8 cellular contexts compared by ENCODE assay signal in genomic region chr4:114659386-114660008, GRCh38.
DNase-seq lines count a peak whose midpoint lies in the region; ATAC-seq, FAIRE-seq and TF ChIP-seq lines count a peak whose summit lies in the region.

No MANE protein-coding gene starts in this region.

- peak; percentile 76 for ATAC-seq in stimulated activated effector memory CD8-positive, alpha-beta T cell treated with anti-CD3 and anti-CD28 coated beads, Interleukin-12 subunit alpha, Interleukin-12 subunit beta, amount 100 ng/mL, for 72 hours

- H3K27ac ChIP-seq in caudate nucleus (ENCODE audit: low read depth, low read length): peak overlapping the region; percentile 18

- peak; percentile 63 for FAIRE-seq in A204.1 (lab: Jason Lieb, UNC)

- CTCF ChIA-PET in HEK293T (lab: Yijun Ruan, JAX): interaction anchor here (0.9 to 1.0 kb wide), 2 partner anchors 10 to 150 kb away, joined by 3 to 4 read pairs; no protein-coding TSS in a partner anchor

- peak; percentile 86 for DNase-seq in GM12865 (ENCODE audit: low read depth)
- peak; percentile 74 for DNase-seq in HEK293T (ENCODE audit: extremely low spot score)
- peak; percentile 49 for DNase-seq in M059J (ENCODE audit: low read depth)
- DNase-seq in SK-MEL-5 (ENCODE audit: low read depth, low spot score): peak; percentile 83
- peak in 57 of 61 donors; percentile 2 to 89 (median 53) for DNase-seq in caudate nucleus (lab: John Stamatoyannopoulos, UW)
- DNase-seq in kidney tubule cell (ENCODE audit: low spot score): peak; percentile 74
- DNase-seq in stimulated activated effector memory CD8-positive, alpha-beta T cell treated with anti-CD3 and anti-CD28 coated beads, Interleukin-12 subunit alpha, Interleukin-12 subunit beta, amount 100 ng/mL, for 72 hours (ENCODE audit: low spot score in 2 of 2): no peak

- H3K4me1 Mint-ChIP-seq in stimulated activated effector memory CD8-positive, alpha-beta T cell treated with anti-CD3 and anti-CD28 coated beads, Interleukin-12 subunit alpha, Interleukin-12 subunit beta, amount 100 ng/mL, for 72 hours: no peaks in the 10 kb centered on the region

- no peaks in the 10 kb centered on the region for H3K9me3 Mint-ChIP-seq in stimulated activated effector memory CD8-positive, alpha-beta T cell treated with anti-CD3 and anti-CD28 coated beads, Interleukin-12 subunit alpha, Interleukin-12 subunit beta, amount 100 ng/mL, for 72 hours

- TF ChIP-seq CTCF in GM12865 (IDR thresholded peaks at IDR 0.05; ENCODE audit: insufficient read depth, low read depth, low read length, missing control alignments): peak; percentile 86

- H3K4me3 ChIP-seq in GM12865 (ENCODE audit: low read depth, low read length): no peak overlapping the region

- no peaks in the 10 kb centered on the region for H3K36me3 Mint-ChIP-seq in stimulated activated effector memory CD8-positive, alpha-beta T cell treated with anti-CD3 and anti-CD28 coated beads, Interleukin-12 subunit alpha, Interleukin-12 subunit beta, amount 100 ng/mL, for 72 hours

- in situ Hi-C loops in SK-MEL-5 (cut with HindIII; ENCODE audit: low pct_unique_long_range_greater_than_20kb, low sequenced_read_pairs): no loop called here

- H3K4me3 Mint-ChIP-seq in stimulated activated effector memory CD8-positive, alpha-beta T cell treated with anti-CD3 and anti-CD28 coated beads, Interleukin-12 subunit alpha, Interleukin-12 subunit beta, amount 100 ng/mL, for 72 hours: no peak overlapping the region

- POLR2A ChIA-PET in HEK293T (lab: Yijun Ruan, JAX): no interaction called here

- no peak overlapping the region for H3K27ac Mint-ChIP-seq in stimulated activated effector memory CD8-positive, alpha-beta T cell treated with anti-CD3 and anti-CD28 coated beads, Interleukin-12 subunit alpha, Interleukin-12 subunit beta, amount 100 ng/mL, for 72 hours

TF ChIP-seq in HEK293T, 16 proteins besides CTCF, POLR2A, EP300 and RAD21:
- TF ChIP-seq L3MBTL2 (conservative IDR thresholded peaks at IDR 0.05): no peak
- no peak for TF ChIP-seq FOXM1 (IDR thresholded peaks at IDR 0.05; ENCODE audit: borderline replicate concordance)
- no peak for TF ChIP-seq NFRKB (IDR thresholded peaks at IDR 0.05)
- no peak for TF ChIP-seq SUZ12 (IDR thresholded peaks at IDR 0.05)
- TF ChIP-seq ELF4 (IDR thresholded peaks at IDR 0.05): no peak

Comparison
In these comparisons a context has a peak if more than half of its experiments do, and no peak if none do; other contexts are left out.
1. DNase-seq: peak in GM12865 (single experiment), HEK293T (single experiment), M059J (single experiment), SK-MEL-5 (single experiment), caudate nucleus (57 of 61) and kidney tubule cell (single experiment); none in stimulated activated effector memory CD8-positive, alpha-beta T cell treated with anti-CD3 and anti-CD28 coated beads, Interleukin-12 subunit alpha, Interleukin-12 subunit beta, amount 100 ng/mL, for 72 hours (0 of 2).